15 cellular contexts compared by ENCODE assay signal in the genomic region with DNA sequence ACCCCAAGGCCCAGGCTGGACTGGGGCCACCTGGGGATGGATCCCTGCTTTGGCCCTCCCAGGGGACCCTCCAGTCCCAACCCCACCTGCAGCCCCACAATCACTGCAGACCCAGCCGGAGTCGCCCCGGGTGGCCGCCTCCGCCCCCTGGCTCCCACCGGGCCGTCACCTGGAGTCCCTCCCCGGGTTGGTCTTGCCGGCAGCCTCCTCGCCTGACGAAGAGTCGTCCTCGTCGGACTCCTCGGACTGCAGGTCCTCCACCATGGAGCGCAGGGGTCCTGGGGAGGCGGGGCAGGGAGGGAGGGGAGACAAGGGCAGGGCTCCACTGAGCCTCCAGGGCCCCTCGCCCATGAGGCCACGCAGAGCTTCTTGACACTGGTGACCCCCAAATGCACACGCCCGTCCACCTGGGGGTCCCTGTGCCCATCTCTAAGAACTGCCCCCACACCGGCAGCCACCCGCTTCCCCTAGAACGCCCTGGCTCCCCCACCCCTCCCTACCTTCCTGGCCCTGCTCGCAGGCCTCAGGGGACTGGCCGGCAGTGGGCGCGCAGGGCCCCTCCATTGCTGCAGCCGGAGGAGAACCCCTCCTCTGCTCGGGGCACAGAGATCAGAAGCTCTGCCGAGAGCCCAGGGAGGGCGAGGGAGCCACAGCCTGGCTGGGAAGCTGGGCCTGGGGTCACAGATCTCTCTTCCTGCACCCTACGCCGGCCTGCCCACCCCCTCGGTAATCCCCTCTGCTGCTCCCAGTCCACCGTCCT.
DNase-seq lines count a peak whose midpoint lies in the region; ATAC-seq and TF ChIP-seq lines count a peak whose summit lies in the region.
"Had no signal": no experiment of that assay in that cellular context is flagged by ENCODE, and none has a peak within 500 bp of the region (broad histone marks: within the 10 kb centered on the region; RNA-seq: fewer than 3 reads in every experiment).

No MANE protein-coding gene starts in this region.

- H3K4me1 ChIP-seq in SK-N-SH (ENCODE audit: control insufficient read depth in 1 of 2, insufficient read depth in 2 of 2, low read depth in 1 of 2, low read length in 1 of 2) (peaks cover 0 to 37% of the 10 kb centered on the region in 2 experiments; a peak in 1 of 4 replicates), endodermal cell (ENCODE audit: control insufficient read depth, insufficient read depth, low read length) (peaks cover 15% of the 10 kb centered on the region), mesodermal cell (ENCODE audit: control insufficient read depth, insufficient read depth, low read length, poor library complexity, severe bottlenecking) (peaks cover 28% of the 10 kb centered on the region), stomach smooth muscle (ENCODE audit: control insufficient read depth, insufficient read depth, low read length) (peaks cover 46% of the 10 kb centered on the region)

- H3K27me3 ChIP-seq in SK-N-SH (ENCODE audit: insufficient read depth) = no peaks in the 10 kb centered on the region
- no peaks in the 10 kb centered on the region for H3K27me3 ChIP-seq in endodermal cell (ENCODE audit: control insufficient read depth, insufficient read depth, low read length, poor library complexity, severe bottlenecking)
- no peaks in the 10 kb centered on the region for H3K27me3 ChIP-seq in stomach smooth muscle (ENCODE audit: control insufficient read depth in 1 of 2, insufficient read depth in 2 of 2, low read length in 2 of 2)

- H3K4me2 ChIP-seq in SK-N-SH = no peak overlapping the region

- no peaks in the 10 kb centered on the region for H3K27me3 Mint-ChIP-seq in endodermal cell (ENCODE audit: insufficient read depth)

- H3K4me1 Mint-ChIP-seq in endodermal cell = peaks cover 5% of the 10 kb centered on the region

- H3F3A ChIP-seq in SK-N-SH (replicated peaks; ENCODE audit: insufficient read depth) = no peaks in the 10 kb centered on the region

- no peak for TF ChIP-seq EP300 in SK-N-SH (IDR thresholded peaks at IDR 0.05; ENCODE audit: borderline replicate concordance in 1 of 2, low read depth in 1 of 2, low read length in 1 of 2)

- no peak overlapping the region for H3K4me3 Mint-ChIP-seq in endodermal cell
- H3K4me3 Mint-ChIP-seq: activated CD8-positive, alpha-beta T cell treated with anti-CD3 and anti-CD28 coated beads, Interleukin-2, amount 10 ng/mL, durations not matched to agents 7 days and 5 days; CD14-positive monocyte had no signal

- no peak overlapping the region for H3K9ac ChIP-seq in SK-N-SH
- H3K9ac ChIP-seq in endodermal cell (ENCODE audit: extremely low read depth, low read length, poor library complexity, severe bottlenecking) = peak overlapping the region; percentile 60
- peak overlapping the region in 1 of 2 donors; percentile 55 for H3K9ac ChIP-seq in stomach smooth muscle (ENCODE audit: low read length in 2 of 2)

- H3K27ac ChIP-seq in SK-N-SH (ENCODE audit: low read depth in 2 of 2, low read length in 1 of 2) (peak overlapping the region in 1 of 2 experiments; percentile 64; a peak in 2 of 4 replicates), endodermal cell (ENCODE audit: low read depth, low read length) (peak overlapping the region; percentile 95), mesodermal cell (ENCODE audit: low read depth, low read length, severe bottlenecking) (peak overlapping the region; percentile 94), stomach smooth muscle (ENCODE audit: low read length) (peak overlapping the region; percentile 58)
- H3K27ac ChIP-seq: 22Rv1 had no signal

- TF ChIP-seq CTCF in SK-N-SH (IDR thresholded peaks at IDR 0.05) = no peak
- TF ChIP-seq CTCF in endodermal cell (conservative IDR thresholded peaks at IDR 0.05) = no peak

- no peak overlapping the region for H2AFZ ChIP-seq in SK-N-SH (ENCODE audit: low read depth)

- H3K4me3 ChIP-seq in SK-N-SH (ENCODE audit: low read depth in 2 of 2, low read length in 1 of 2) (no peak overlapping the region), endodermal cell (ENCODE audit: low read length) (no peak overlapping the region), mesodermal cell (ENCODE audit: extremely low read depth, insufficient read depth, low read length, poor library complexity, severe bottlenecking) (no peak overlapping the region), stomach smooth muscle (ENCODE audit: low read length in 2 of 2) (peak overlapping the region in 1 of 2 donors; percentile 49)
- H3K4me3 ChIP-seq: lung had no signal

- no peaks in the 10 kb centered on the region for H3K79me2 ChIP-seq in SK-N-SH (ENCODE audit: insufficient read depth)

- no peaks in the 10 kb centered on the region for H3K9me2 ChIP-seq in SK-N-SH

- POLR2A ChIA-PET in SK-N-SH (lab: Yijun Ruan, JAX) = no interaction called here

- CTCF ChIA-PET in SK-N-SH (lab: Yijun Ruan, JAX) = interaction anchor here (0.5 to 4.0 kb wide), 4 partner anchors 11 to 91 kb away, joined by 3 to 42 read pairs (median 11); no protein-coding TSS in a partner anchor

- H3K9me3 ChIP-seq in SK-N-SH = no peaks in the 10 kb centered on the region
- H3K9me3 ChIP-seq in endodermal cell (ENCODE audit: control insufficient read depth, low read length) = no peaks in the 10 kb centered on the region
- no peaks in the 10 kb centered on the region for H3K9me3 ChIP-seq in mesodermal cell (ENCODE audit: control insufficient read depth, low read length)
- no peaks in the 10 kb centered on the region for H3K9me3 ChIP-seq in stomach smooth muscle (ENCODE audit: control insufficient read depth in 2 of 2, low read length in 2 of 2)

- DNase-seq in SK-N-SH (peak; percentile 39), endodermal cell (no peak), GM19238 (ENCODE audit: insufficient read length, low spot score) (no peak), NCI-H1436 treated with DMSO at 0.1 percent for 48 hours (lab: John Stamatoyannopoulos, UW) (no peak), NCI-H82 (lab: John Stamatoyannopoulos, UW) (no peak)
- DNase-seq: activated CD8-positive, alpha-beta T cell treated with anti-CD3 and anti-CD28 coated beads, Interleukin-2, amount 10 ng/mL, durations not matched to agents 7 days and 5 days; NCI-H345; stimulated activated CD4-positive, alpha-beta T cell treated with anti-CD3 and anti-CD28 coated beads, Interleukin-12 subunit alpha, Interleukin-12 subunit beta, amount 100 ng/mL, for 4 hours had no signal

- no peaks in the 10 kb centered on the region for H3K9me3 Mint-ChIP-seq in endodermal cell
- H3K9me3 Mint-ChIP-seq: CD14-positive monocyte had no signal

- no peak for TF ChIP-seq RAD21 in SK-N-SH (IDR thresholded peaks at IDR 0.05; ENCODE audit: low read length)

- H4K20me1 ChIP-seq in SK-N-SH (ENCODE audit: insufficient read depth) = peaks cover 5% of the 10 kb centered on the region; the same call in 1 of the 2 replicates

- H3K36me3 ChIP-seq in SK-N-SH (replicated peaks in 1 of 2; ENCODE audit: control insufficient read depth in 1 of 2, insufficient read depth in 2 of 2, low read length in 1 of 2) (peaks cover 0 to 32% of the 10 kb centered on the region in 2 experiments), endodermal cell (ENCODE audit: control insufficient read depth, insufficient read depth, low read length) (peaks cover 12% of the 10 kb centered on the region), mesodermal cell (ENCODE audit: control insufficient read depth, insufficient read depth, low read length) (peaks cover 56% of the 10 kb centered on the region), stomach smooth muscle (ENCODE audit: control insufficient read depth in 2 of 2, insufficient read depth in 2 of 2, low read length in 2 of 2) (peaks cover 4 to 9% of the 10 kb centered on the region in 2 donors)

- H3K36me3 Mint-ChIP-seq in endodermal cell (ENCODE audit: low read depth) = peaks cover 5% of the 10 kb centered on the region

- 96% methylated on average over 26 of the region's 36 CpGs for WGBS in SK-N-SH (ENCODE audit: low lambda C conversion rate)
- 66 to 89% methylated on average over 12 to 36 of the region's 36 CpGs for WGBS in endodermal cell (ENCODE audit: insufficient coverage in 1 of 2, insufficient read length in 1 of 2), 2 experiments
- WGBS in mesodermal cell (ENCODE audit: insufficient coverage in 2 of 2), 2 experiments = 85 to 86% methylated on average over 23 to 36 of the region's 36 CpGs

- ATAC-seq in SK-N-SH treated with all-trans-retinoic acid at 6 μM for 48 hours = no peak
- ATAC-seq: activated CD8-positive, alpha-beta T cell treated with anti-CD3 and anti-CD28 coated beads, Interleukin-2, amount 10 ng/mL, durations not matched to agents 7 days and 5 days; HCT116 had no signal

- H3K27ac Mint-ChIP-seq in endodermal cell = peak overlapping the region; percentile 92
- H3K27ac Mint-ChIP-seq: activated CD8-positive, alpha-beta T cell treated with anti-CD3 and anti-CD28 coated beads, Interleukin-2, amount 10 ng/mL, durations not matched to agents 7 days and 5 days; CD14-positive monocyte had no signal

TF ChIP-seq in SK-N-SH, 30 proteins besides CTCF, POLR2A, EP300 and RAD21:
- no peak for TF ChIP-seq MAX (IDR thresholded peaks at IDR 0.05; ENCODE audit: low read depth)

TF ChIP-seq in SK-N-SH treated with all-trans-retinoic acid at 6 μM for 48 hours, 23 proteins besides CTCF, POLR2A, EP300 and RAD21 (continues in another document):
- no peak for TF ChIP-seq BACH2 (CRISPR knock-in tag; IDR thresholded peaks at IDR 0.05; ENCODE audit: borderline replicate concordance)
- TF ChIP-seq ZFP3 (CRISPR knock-in tag; IDR thresholded peaks at IDR 0.05) = no peak
- TF ChIP-seq, protein P1, sequence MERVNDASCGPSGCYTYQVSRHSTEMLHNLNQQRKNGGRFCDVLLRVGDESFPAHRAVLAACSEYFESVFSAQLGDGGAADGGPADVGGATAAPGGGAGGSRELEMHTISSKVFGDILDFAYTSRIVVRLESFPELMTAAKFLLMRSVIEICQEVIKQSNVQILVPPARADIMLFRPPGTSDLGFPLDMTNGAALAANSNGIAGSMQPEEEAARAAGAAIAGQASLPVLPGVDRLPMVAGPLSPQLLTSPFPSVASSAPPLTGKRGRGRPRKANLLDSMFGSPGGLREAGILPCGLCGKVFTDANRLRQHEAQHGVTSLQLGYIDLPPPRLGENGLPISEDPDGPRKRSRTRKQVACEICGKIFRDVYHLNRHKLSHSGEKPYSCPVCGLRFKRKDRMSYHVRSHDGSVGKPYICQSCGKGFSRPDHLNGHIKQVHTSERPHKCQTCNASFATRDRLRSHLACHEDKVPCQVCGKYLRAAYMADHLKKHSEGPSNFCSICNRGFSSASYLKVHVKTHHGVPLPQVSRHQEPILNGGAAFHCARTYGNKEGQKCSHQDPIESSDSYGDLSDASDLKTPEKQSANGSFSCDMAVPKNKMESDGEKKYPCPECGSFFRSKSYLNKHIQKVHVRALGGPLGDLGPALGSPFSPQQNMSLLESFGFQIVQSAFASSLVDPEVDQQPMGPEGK (CRISPR knock-in tag; IDR thresholded peaks at IDR 0.05; ENCODE audit: borderline replicate concordance) = no peak
- no peak for TF ChIP-seq ESRRG (CRISPR knock-in tag; IDR thresholded peaks at IDR 0.05)
